1 cellular context compared by ENCODE assay signal in the genomic region with DNA sequence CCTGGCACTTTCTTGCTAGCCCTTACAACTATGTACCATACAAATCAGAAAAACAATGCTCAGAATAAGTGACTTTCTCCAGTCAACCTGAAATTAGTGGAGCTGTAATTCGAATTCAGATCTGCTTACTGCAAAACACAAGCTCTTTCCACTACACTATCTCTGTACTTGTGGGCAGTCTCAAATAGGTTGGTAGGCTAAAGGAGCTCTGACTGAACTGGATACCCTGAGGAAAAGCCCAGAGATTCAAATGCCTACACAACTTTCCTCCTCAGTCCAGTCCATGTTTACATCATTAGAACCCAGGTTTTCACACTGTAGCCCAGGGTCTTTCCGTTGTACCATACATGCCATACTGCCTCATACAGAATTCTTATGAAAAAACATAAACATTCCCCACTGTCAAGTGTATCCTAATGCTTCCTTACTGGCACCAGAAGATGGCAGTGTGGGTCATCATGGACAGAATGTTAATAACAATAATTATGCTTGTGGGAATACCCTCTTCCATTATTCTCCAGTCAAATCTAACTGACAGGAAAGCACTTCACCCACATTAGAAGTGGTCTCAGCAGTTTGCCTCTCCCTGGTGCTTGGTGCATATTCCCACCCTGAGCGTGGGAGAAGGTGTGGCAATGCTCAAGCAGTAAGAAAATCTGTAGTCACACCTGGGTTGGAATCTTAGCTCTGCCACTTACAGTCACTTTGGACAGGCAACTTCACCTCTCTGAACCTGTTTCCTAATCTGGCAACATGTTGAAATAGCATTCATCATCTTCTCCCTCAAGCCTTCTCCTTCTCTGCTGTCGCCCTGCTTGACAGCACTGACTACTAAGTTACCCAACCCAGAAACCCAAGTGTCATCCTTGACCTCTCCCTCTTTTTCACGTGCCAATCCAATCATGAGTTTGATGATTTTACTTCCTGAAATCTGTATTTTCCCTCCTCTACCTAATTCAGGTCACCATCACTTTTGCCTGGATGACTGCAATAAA.
TF ChIP-seq lines count a peak whose summit lies in the region.

No MANE protein-coding gene starts in this region.

TF ChIP-seq in GM23338, 12 proteins besides CTCF, POLR2A, EP300 and RAD21 (continued from another document):
- no peak for TF ChIP-seq ZNF462 (CRISPR knock-in tag; IDR thresholded peaks at IDR 0.05)
- TF ChIP-seq, protein P1, sequence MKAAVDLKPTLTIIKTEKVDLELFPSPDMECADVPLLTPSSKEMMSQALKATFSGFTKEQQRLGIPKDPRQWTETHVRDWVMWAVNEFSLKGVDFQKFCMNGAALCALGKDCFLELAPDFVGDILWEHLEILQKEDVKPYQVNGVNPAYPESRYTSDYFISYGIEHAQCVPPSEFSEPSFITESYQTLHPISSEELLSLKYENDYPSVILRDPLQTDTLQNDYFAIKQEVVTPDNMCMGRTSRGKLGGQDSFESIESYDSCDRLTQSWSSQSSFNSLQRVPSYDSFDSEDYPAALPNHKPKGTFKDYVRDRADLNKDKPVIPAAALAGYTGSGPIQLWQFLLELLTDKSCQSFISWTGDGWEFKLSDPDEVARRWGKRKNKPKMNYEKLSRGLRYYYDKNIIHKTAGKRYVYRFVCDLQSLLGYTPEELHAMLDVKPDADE (IDR thresholded peaks at IDR 0.05), result no peak
